Comparison of ENCODE assay signal across 18 cellular contexts in the genomic region with DNA sequence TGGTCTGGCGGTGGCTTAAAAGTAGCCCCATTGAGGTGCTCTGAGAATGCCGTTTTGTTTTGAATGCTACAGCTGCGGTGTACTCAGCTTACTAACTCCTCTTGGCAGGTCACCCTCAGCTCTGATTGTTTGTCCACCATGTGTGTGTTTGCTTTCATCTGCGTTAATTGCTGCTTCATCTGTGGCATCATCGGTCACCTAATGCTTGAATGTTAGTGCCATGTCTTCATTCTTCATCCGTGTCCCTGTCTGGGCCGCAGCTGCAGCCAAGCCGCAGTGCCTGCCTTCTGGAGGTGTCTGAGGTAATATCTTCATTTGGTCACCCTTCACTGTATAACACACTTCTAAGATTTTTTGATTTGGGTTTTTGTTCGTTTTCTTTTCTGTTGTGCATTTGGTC. TPM values are rescaled to one million over a fixed set of nuclear protein-coding genes. Genes with fewer than 3 reads are reported as not detected.
DNase-seq lines count a peak whose midpoint lies in the region; ATAC-seq, FAIRE-seq and TF ChIP-seq lines count a peak whose summit lies in the region.
"Had no signal": no experiment of that assay in that cellular context is flagged by ENCODE, and none has a peak within 500 bp of the region (broad histone marks: within the 10 kb centered on the region; RNA-seq: fewer than 3 reads in every experiment).

No MANE protein-coding gene starts in this region.

- H3K9ac ChIP-seq in H9 (ENCODE audit: extremely low read depth, insufficient read length, low read length), result no peak overlapping the region
- H3K9ac ChIP-seq: KMS-11 had no signal

- FAIRE-seq in GM12892 (lab: Jason Lieb, UNC), result no peak
- FAIRE-seq: GM12891 had no signal

- no peak overlapping the region for H3K4ac ChIP-seq in H9 (ENCODE audit: low read depth, low read length)

- no CpG with 5 or more reads among the region's 9 CpGs for WGBS in H9 (ENCODE audit: extremely low coverage, insufficient read length, low lambda C conversion rate)
- WGBS in body of pancreas, 2 donors, result 59 to 60% methylated on average over 9 of the region's 9 CpGs

- H2BK15ac ChIP-seq in H9 (ENCODE audit: low read depth, low read length), result no peak overlapping the region

- H2AK5ac ChIP-seq in H9 (ENCODE audit: insufficient read length, low read length), result no peak overlapping the region

- intact Hi-C loops in body of pancreas (cut with DNase I), result no loop called here

- H3K79me2 ChIP-seq in H9 (ENCODE audit: insufficient read depth, low read length), result peaks cover 37% of the 10 kb centered on the region; the same call in 1 of the 2 replicates

- H3K4me1 Mint-ChIP-seq in H9, result peaks cover 89 to 91% of the 10 kb centered on the region in 2 experiments
- H3K4me1 Mint-ChIP-seq in nephron, result peaks cover 14% of the 10 kb centered on the region

- peak; percentile 21 for ATAC-seq in body of pancreas
- ATAC-seq: esophagus mucosa, lower lobe of right lung had no signal

- no peak overlapping the region for H2BK120ac ChIP-seq in H9 (ENCODE audit: low read depth, low read length, poor library complexity, severe bottlenecking)

- TF ChIP-seq CTCF in H9 (conservative IDR thresholded peaks at IDR 0.05) (no peak), body of pancreas (IDR thresholded peaks at IDR 0.05) (no peak), nephron (IDR thresholded peaks at IDR 0.05; ENCODE audit: unreplicated experiment in 3 of 3) (no peak)

- H3K4me2 ChIP-seq in H9 (ENCODE audit: insufficient read depth, insufficient read length, low read length), result no peak overlapping the region
- H3K4me2 ChIP-seq: KMS-11 had no signal

- H2BK12ac ChIP-seq in H9 (ENCODE audit: insufficient read length, low read depth, low read length), result no peak overlapping the region

- H3K27me3 Mint-ChIP-seq in H9 (ENCODE audit: low read depth) (no peaks in the 10 kb centered on the region), nephron (ENCODE audit: low read depth) (no peaks in the 10 kb centered on the region)

- DNase-seq in H9 (no peak), NCI-H2081 treated with DMSO at 0.1 percent for 48 hours (lab: John Stamatoyannopoulos, UW) (peak; percentile 69), body of pancreas (no peak), NCI-H446 (lab: John Stamatoyannopoulos, UW) (no peak), GM12892 (ENCODE audit: insufficient read length) (no peak), D341Med (ENCODE audit: low spot score) (no peak)
- DNase-seq: activated effector memory CD4-positive, alpha-beta T cell treated with anti-CD3 and anti-CD28 coated beads, Interleukin-2, amount 50 U/mL, for 16 hours; lower lobe of right lung; NCI-H1105 treated with DMSO at 0.1 percent for 48 hours; OCI-M1; stimulated activated CD4-positive, alpha-beta T cell treated with anti-CD3 and anti-CD28 coated beads, Interleukin-2, amount 100 ng/mL, for 48 hours; T-helper 9 cell had no signal

- H3K27me3 ChIP-seq in H9 (ENCODE audit: insufficient read depth, low read length) (no peaks in the 10 kb centered on the region), body of pancreas (no peaks in the 10 kb centered on the region)
- H3K27me3 ChIP-seq: adrenal gland had no signal

- H3K27ac ChIP-seq in H9 (ENCODE audit: insufficient read length, low read depth, low read length) (no peak overlapping the region), body of pancreas (no peak overlapping the region)
- H3K27ac ChIP-seq: KMS-11, lower lobe of right lung, skin epidermis had no signal

- H3K4me3 ChIP-seq in body of pancreas, result no peak overlapping the region
- H3K4me3 ChIP-seq: adrenal gland, lower lobe of right lung, skin epidermis had no signal

- peak overlapping the region; percentile 76 to 83 (median 80) for H3K27ac Mint-ChIP-seq in H9
- peak overlapping the region; percentile 52 to 91 (median 91) for H3K27ac Mint-ChIP-seq in nephron

- TF ChIP-seq POLR2A in body of pancreas (IDR thresholded peaks at IDR 0.05) (no peak), GM12892 (IDR thresholded peaks at IDR 0.05; ENCODE audit: low read depth, low read length) (no peak)

- H3K23me2 ChIP-seq in H9 (ENCODE audit: insufficient read length, low read depth, low read length, poor library complexity, severe bottlenecking), result no peaks in the 10 kb centered on the region

- no peaks in the 10 kb centered on the region for H3K36me3 ChIP-seq in body of pancreas (replicated peaks in 1 of 2; ENCODE audit: insufficient read depth in 1 of 2, low read depth in 2 of 2)
- H3K36me3 ChIP-seq: adrenal gland had no signal

- H3K4me1 ChIP-seq in H9 (ENCODE audit: insufficient read depth, low read length) (peaks cover 25% of the 10 kb centered on the region), body of pancreas (peaks cover 25% of the 10 kb centered on the region)

- H4K91ac ChIP-seq in H9 (ENCODE audit: insufficient read length, low read depth, low read length), result no peak overlapping the region

- H3K18ac ChIP-seq in H9 (ENCODE audit: insufficient read length, low read depth, low read length), result no peak overlapping the region

- H2BK20ac ChIP-seq in H9 (ENCODE audit: low read depth, low read length, poor library complexity, severe bottlenecking), result no peak overlapping the region

- H3K36me3 Mint-ChIP-seq in H9 (ENCODE audit: insufficient read depth in 1 of 3, low read depth in 3 of 3) (peaks cover 28 to 46% (median 31%) of the 10 kb centered on the region in 3 experiments), nephron (ENCODE audit: low read depth) (peaks cover 48% of the 10 kb centered on the region)

- H3K23ac ChIP-seq in H9 (ENCODE audit: insufficient read length, low read depth, low read length), result no peak overlapping the region

- no peak overlapping the region for H4K5ac ChIP-seq in H9 (ENCODE audit: insufficient read length, low read depth, low read length)

- no peak overlapping the region for H3K14ac ChIP-seq in H9 (ENCODE audit: insufficient read depth, low read length)

- H3K9me3 ChIP-seq in H9 (ENCODE audit: control insufficient read depth, low read depth, low read length) (no peaks in the 10 kb centered on the region), body of pancreas (no peaks in the 10 kb centered on the region)
- H3K9me3 ChIP-seq: adrenal gland, lower lobe of right lung had no signal

- no peaks in the 10 kb centered on the region for H3K9me3 Mint-ChIP-seq in H9
- H3K9me3 Mint-ChIP-seq in nephron, result no peaks in the 10 kb centered on the region

- no peak overlapping the region for H3T11ph ChIP-seq in H9 (ENCODE audit: low read length)

- H3K56ac ChIP-seq in H9 (ENCODE audit: insufficient read length, low read depth, low read length), result no peak overlapping the region

- H3K4me3 Mint-ChIP-seq in H9 (no peak overlapping the region), nephron (peak overlapping the region in 1 of 3 experiments; percentile 17)

- no peaks in the 10 kb centered on the region for H4K20me1 ChIP-seq in H9 (ENCODE audit: control insufficient read depth, insufficient read depth, insufficient read length)

- no peak overlapping the region for H4K8ac ChIP-seq in H9 (replicated peaks; ENCODE audit: insufficient read length, low read depth, low read length)

- H3K79me1 ChIP-seq in H9 (ENCODE audit: insufficient read depth, low read depth, low read length, poor library complexity, severe bottlenecking), result no peaks in the 10 kb centered on the region

- no peak overlapping the region for H2AFZ ChIP-seq in H9 (ENCODE audit: low read length)

- no peak overlapping the region for H2BK5ac ChIP-seq in H9 (ENCODE audit: insufficient read length, low read length)

RNA-seq across cellular contexts. Expression of a gene that starts 16.5 kb away (rescaled TPM):
- 49.4 and 51.3 TPM in 2 replicates for total RNA-seq in H9 (2021)
- total RNA-seq in body of pancreas, result 10 to 100 TPM; 18.9 to 26.7 TPM
- polyA plus RNA-seq in GM12892 (2012; ENCODE audit: missing spikeins), result 14.6 TPM
